Comparison of ENCODE assay signal across 1 cellular context in genomic region chr19:47613165-47614146, GRCh38.
TF ChIP-seq lines count a peak whose summit lies in the region.

No MANE protein-coding gene starts in this region.

TF ChIP-seq in HepG2, 621 proteins besides CTCF, POLR2A, EP300 and RAD21:
- TF ChIP-seq EEA1 (CRISPR knock-in tag; IDR thresholded peaks at IDR 0.05; ENCODE audit: borderline replicate concordance): no peak
- TF ChIP-seq ZSCAN25 (CRISPR knock-in tag; IDR thresholded peaks at IDR 0.05): peak; percentile 66; the same call in 1 of the 2 replicates
